17 cellular contexts compared by ENCODE assay signal in genomic region chr14:93708311-93708734, GRCh38.
DNase-seq lines count a peak whose midpoint lies in the region; ATAC-seq, FAIRE-seq and TF ChIP-seq lines count a peak whose summit lies in the region.
"Had no signal": no experiment of that assay in that cellular context is flagged by ENCODE, and none has a peak within 500 bp of the region (broad histone marks: within the 10 kb centered on the region; RNA-seq: fewer than 3 reads in every experiment).

No MANE protein-coding gene starts in this region.

- CTCF ChIA-PET in H1 (lab: Charles Lee; ENCODE audit: partially characterized antibody), result interaction anchor here (1.0 to 1.5 kb wide), 7 partner anchors 15 to 194 kb away, joined by 3 to 5 read pairs (median 4); no protein-coding TSS in a partner anchor
- CTCF ChIA-PET in mammary epithelial cell (lab: Charles Lee; ENCODE audit: low non-redundant PET), result no interaction called here

- no TSS peak for BruUV-seq in mammary epithelial cell (replicated peaks; lab: Mats Ljungman, UMichigan)

- no peaks in the 10 kb centered on the region for H3K23me2 ChIP-seq in H1 (ENCODE audit: low read depth, low read length)

- no peak for TF ChIP-seq RAD21 in H1 (IDR thresholded peaks at IDR 0.05 in 1 of 2, conservative IDR thresholded peaks at IDR 0.05 in 1 of 2; ENCODE audit: low read depth in 2 of 2, low read length in 2 of 2)

- H3K79me2 ChIP-seq in H1 (ENCODE audit: control insufficient read depth in 1 of 2, insufficient read depth in 2 of 2, low read length in 2 of 2), result no peaks in the 10 kb centered on the region
- H3K79me2 ChIP-seq in mammary epithelial cell (ENCODE audit: insufficient read depth, low read length), result no peaks in the 10 kb centered on the region

- H3K27me3 ChIP-seq in BLaER1 treated with 17β-estradiol and CSF1 and Interleukin-3, amounts not matched to agents 10 nM and 100 nM, result no peaks in the 10 kb centered on the region
- H3K27me3 ChIP-seq in H7 (ENCODE audit: control insufficient read depth, insufficient read depth, low read length) (no peaks in the 10 kb centered on the region), H1 (replicated peaks in 1 of 4; ENCODE audit: control insufficient read depth in 3 of 4, extremely low read depth in 1 of 4, insufficient read depth in 3 of 4, low read length in 3 of 4) (0 out of 7 replicates have a peak, but pooled peaks cover 0 to 4% (median 0%) of the 10 kb centered on the region in 4 experiments), right cardiac atrium (ENCODE audit: control insufficient read depth, insufficient read depth) (no peaks in the 10 kb centered on the region), mammary epithelial cell (ENCODE audit: insufficient read depth, low read length) (no peaks in the 10 kb centered on the region)

- no peak overlapping the region for H3K23ac ChIP-seq in H1 (ENCODE audit: insufficient read length)

- POLR2A ChIA-PET in H1 (lab: Charles Lee; ENCODE audit: partially characterized antibody), result interaction anchor here (0.5 to 1.1 kb wide), 2 partner anchors 40 to 80 kb away, joined by 3 read pairs; partner anchors contain the start of gene PRIMA1

- H3K4me1 ChIP-seq in BLaER1 treated with 17β-estradiol and CSF1 and Interleukin-3, amounts not matched to agents 10 nM and 100 nM, result peaks cover 19 to 25% (median 22%) of the 10 kb centered on the region in 10 experiments
- H3K4me1 ChIP-seq in H1 (replicated peaks in 1 of 4; ENCODE audit: control insufficient read depth in 3 of 4, insufficient read depth in 4 of 4, low read length in 3 of 4) (peaks cover 4 to 11% (median 7%) of the 10 kb centered on the region in 4 experiments), right cardiac atrium (ENCODE audit: control insufficient read depth, insufficient read depth, low read length) (peaks cover 6% of the 10 kb centered on the region), mammary epithelial cell (ENCODE audit: insufficient read depth, low read length) (peaks cover 3% of the 10 kb centered on the region)

- 93% methylated on average over 6 of the region's 6 CpGs; no CpG with 5 or more reads in 1 of the 2 experiments for WGBS in H1 (ENCODE audit: extremely low coverage in 1 of 2, insufficient coverage in 1 of 2, insufficient read length in 1 of 2, insufficient replicate concordance in 2 of 2, low coverage in 1 of 2, low lambda C conversion rate in 2 of 2, missing lambda C conversion rate in 1 of 2), 2 experiments
- 34% methylated on average over 6 of the region's 6 CpGs for WGBS in right cardiac atrium
- 78% methylated on average over 6 of the region's 6 CpGs for WGBS in mammary epithelial cell (ENCODE audit: low coverage, missing lambda C conversion rate)

- H3K56ac ChIP-seq in H1 (replicated peaks; ENCODE audit: insufficient read length, low read depth, low read length), result no peak overlapping the region

- dilution Hi-C loops in mammary epithelial cell (cut with HindIII; ENCODE audit: low sequenced_read_pairs), result loop anchor here (5.0 to 10.0 kb wide), 3 partner anchors 46 to 196 kb away; no protein-coding TSS in a partner anchor

- no peak for TF ChIP-seq CTCF in H1 (IDR thresholded peaks at IDR 0.05; ENCODE audit: control extremely low read depth in 1 of 3, insufficient read depth in 1 of 3, low read depth in 1 of 3, low read length in 3 of 3)
- no peak for TF ChIP-seq CTCF in mammary epithelial cell (conservative IDR thresholded peaks at IDR 0.05 in 1 of 2, IDR thresholded peaks at IDR 0.05 in 1 of 2; ENCODE audit: extremely low read depth in 1 of 2, insufficient read depth in 1 of 2, low read depth in 1 of 2, low read length in 2 of 2)

- no peak overlapping the region for H3K18ac ChIP-seq in H1 (ENCODE audit: extremely low read depth, low read length)

- no peak overlapping the region for H3K4me3 ChIP-seq in BLaER1 treated with 17β-estradiol and CSF1 and Interleukin-3, amounts not matched to agents 10 nM and 100 nM
- H3K4me3 ChIP-seq in H7 (ENCODE audit: insufficient read depth, low read depth, low read length) (no peak overlapping the region), H1 (ENCODE audit: extremely low read depth in 1 of 4, insufficient read depth in 2 of 4, low read depth in 3 of 4, low read length in 4 of 4) (no peak overlapping the region), right cardiac atrium (ENCODE audit: low read length) (no peak overlapping the region), mammary epithelial cell (replicated peaks in 1 of 3; ENCODE audit: insufficient read depth in 1 of 3, low read depth in 2 of 3, low read length in 3 of 3) (no peak overlapping the region)
- H3K4me3 ChIP-seq: K562 had no signal

- H3K36me3 ChIP-seq in BLaER1 treated with 17β-estradiol and CSF1 and Interleukin-3, amounts not matched to agents 10 nM and 100 nM, result no peaks in the 10 kb centered on the region
- H3K36me3 ChIP-seq in H7 (replicated peaks; ENCODE audit: control insufficient read depth, insufficient read depth, low read length), result no peaks in the 10 kb centered on the region
- H3K36me3 ChIP-seq in H1 (ENCODE audit: control insufficient read depth in 2 of 4, insufficient read depth in 4 of 4, low read length in 3 of 4), result no peaks in the 10 kb centered on the region
- H3K36me3 ChIP-seq in mammary epithelial cell (ENCODE audit: insufficient read depth, low read length), result no peaks in the 10 kb centered on the region

- H2BK120ac ChIP-seq in H1 (replicated peaks; ENCODE audit: low read depth, low read length), result no peak overlapping the region

- no peak overlapping the region for H3K14ac ChIP-seq in H1 (ENCODE audit: insufficient read length)

- H2BK5ac ChIP-seq in H1 (ENCODE audit: low read depth, low read length), result no peak overlapping the region

- no peaks in the 10 kb centered on the region for H3K9me3 ChIP-seq in BLaER1 treated with 17β-estradiol and CSF1 and Interleukin-3, amounts not matched to agents 10 nM and 100 nM (replicated peaks in 1 of 11)
- H3K9me3 ChIP-seq in H1 (ENCODE audit: insufficient read depth in 2 of 2, low read depth in 1 of 2, low read length in 1 of 2), result no peaks in the 10 kb centered on the region
- H3K9me3 ChIP-seq in right cardiac atrium (ENCODE audit: control insufficient read depth, low read length), result no peaks in the 10 kb centered on the region
- H3K9me3 ChIP-seq in mammary epithelial cell (replicated peaks; ENCODE audit: insufficient read depth, low read length), result no peaks in the 10 kb centered on the region

- no peak for TF ChIP-seq POLR2A in H1 (IDR thresholded peaks at IDR 0.05; ENCODE audit: control extremely low read depth in 1 of 2, low read depth in 2 of 2, low read length in 2 of 2)

- no peak for TF ChIP-seq EP300 in H1 (IDR thresholded peaks at IDR 0.05; ENCODE audit: borderline replicate concordance in 1 of 2, low read depth in 2 of 2, low read length in 2 of 2)

- H4K91ac ChIP-seq in H1 (replicated peaks; ENCODE audit: insufficient read length, low read length), result no peak overlapping the region

- H3K4me2 ChIP-seq in BLaER1 treated with 17β-estradiol and CSF1 and Interleukin-3, amounts not matched to agents 10 nM and 100 nM, result peak overlapping the region; percentile 53 to 71 (median 64)
- H3K4me2 ChIP-seq in H1 (ENCODE audit: insufficient read depth in 1 of 2, low read depth in 2 of 2, low read length in 2 of 2), result no peak overlapping the region
- H3K4me2 ChIP-seq in mammary epithelial cell (ENCODE audit: insufficient read depth, low read depth, low read length), result no peak overlapping the region

- intact Hi-C loops in right cardiac atrium (cut with DNase I) (no loop called here), mammary epithelial cell (cut with micrococcal nuclease) (no loop called here)

- H3K27ac ChIP-seq in BLaER1 treated with 17β-estradiol and CSF1 and Interleukin-3, amounts not matched to agents 10 nM and 100 nM, result peak overlapping the region in 8 of 11 experiments; percentile 31 to 59 (median 34); a peak in 10 of 22 replicates
- H3K27ac ChIP-seq in H1 (ENCODE audit: low read depth, low read length), result 0 out of 2 replicates have a peak overlapping the region, but pooled peaks have one; percentile 7
- H3K27ac ChIP-seq in right cardiac atrium (ENCODE audit: low read length), result no peak overlapping the region
- H3K27ac ChIP-seq in mammary epithelial cell (ENCODE audit: insufficient read depth, low read depth, low read length), result no peak overlapping the region
- H3K27ac ChIP-seq: HL-60 had no signal

- no peak overlapping the region for H3K4ac ChIP-seq in H1 (replicated peaks; ENCODE audit: insufficient read length, low read depth, low read length)

- DNase-seq in H7 (peak; percentile 10), H1 (ENCODE audit: low read depth in 1 of 2, low spot score in 2 of 2) (no peak), right cardiac atrium (no peak), mammary epithelial cell (no peak), inferior parietal cortex (ENCODE audit: extremely low spot score) (no peak)
- no peak for DNase-seq in stimulated activated CD4-positive, alpha-beta T cell treated with anti-CD3 and anti-CD28 coated beads, Interleukin-15, amount 100 ng/mL, for 24 hours
- DNase-seq: ACHN; CD8-positive, alpha-beta T cell; NCI-H1105; NCI-H187 treated with DMSO at 0.1 percent for 48 hours; NCI-H446; NCI-H748 treated with DMSO at 0.1 percent for 48 hours had no signal

- no peaks in the 10 kb centered on the region for H3K79me1 ChIP-seq in H1 (ENCODE audit: low read depth, low read length)

- peak; percentile 77 to 82 for ATAC-seq in right cardiac atrium
- ATAC-seq: CD8-positive, alpha-beta T cell; K562 had no signal

- FAIRE-seq in H1 (lab: Jason Lieb, UNC), result no peak
- FAIRE-seq: D721Med, K562, RCC 7860 had no signal

- H4K8ac ChIP-seq in H1 (ENCODE audit: extremely low read depth, insufficient read depth, low read length), result no peak overlapping the region

- no peak overlapping the region for H2BK12ac ChIP-seq in H1 (ENCODE audit: low read depth, low read length)

- no peak overlapping the region for H2AFZ ChIP-seq in H1 (ENCODE audit: low read length)
- no peak overlapping the region for H2AFZ ChIP-seq in mammary epithelial cell (ENCODE audit: low read depth, low read length)

- H3K9ac ChIP-seq in BLaER1 treated with 17β-estradiol and CSF1 and Interleukin-3, amounts not matched to agents 10 nM and 100 nM, result no peak overlapping the region; a peak in 1 of 22 replicates
- H3K9ac ChIP-seq in H1 (replicated peaks in 1 of 4; ENCODE audit: extremely low read depth in 1 of 4, low read depth in 3 of 4, low read length in 3 of 4), result no peak overlapping the region
- no peak overlapping the region for H3K9ac ChIP-seq in mammary epithelial cell (ENCODE audit: insufficient read depth, low read length)

- no peak overlapping the region for H4K5ac ChIP-seq in H1 (ENCODE audit: insufficient read length, low read depth, low read length)

- H2BK20ac ChIP-seq in H1 (ENCODE audit: low read length), result no peak overlapping the region

- H2AK5ac ChIP-seq in H1 (ENCODE audit: low read depth, low read length), result no peak overlapping the region

- no peak overlapping the region for H2BK15ac ChIP-seq in H1 (ENCODE audit: low read length)

- in situ Hi-C loops in mammary epithelial cell (cut with MboI; ENCODE audit: low sequenced_read_pairs in 2 of 2), result no loop called here

- no peaks in the 10 kb centered on the region for H4K20me1 ChIP-seq in BLaER1 treated with 17β-estradiol and CSF1 and Interleukin-3, amounts not matched to agents 10 nM and 100 nM
- H4K20me1 ChIP-seq in H1 (replicated peaks in 1 of 2; ENCODE audit: control insufficient read depth in 1 of 2, insufficient read depth in 2 of 2, low read length in 2 of 2) (no peaks in the 10 kb centered on the region), mammary epithelial cell (ENCODE audit: insufficient read depth, low read length) (no peaks in the 10 kb centered on the region)

TF ChIP-seq in H1, 55 proteins besides CTCF, POLR2A, EP300 and RAD21 (continues in another document):
- no peak for TF ChIP-seq CREB1 (IDR thresholded peaks at IDR 0.05)

Comparison
In these comparisons a context has a peak if more than half of its experiments do, and no peak if none do; other contexts are left out.
1. H3K27ac ChIP-seq: peak in BLaER1 treated with 17β-estradiol and CSF1 and Interleukin-3, amounts not matched to agents 10 nM and 100 nM (8 of 11) and H1 (single experiment); none in right cardiac atrium (single experiment) and mammary epithelial cell (single experiment).
2. H3K4me2 ChIP-seq: peak in BLaER1 treated with 17β-estradiol and CSF1 and Interleukin-3, amounts not matched to agents 10 nM and 100 nM (11 of 11); none in H1 (0 of 2) and mammary epithelial cell (single experiment).